Comparison of ENCODE assay signal across 8 cellular contexts in the genomic region with DNA sequence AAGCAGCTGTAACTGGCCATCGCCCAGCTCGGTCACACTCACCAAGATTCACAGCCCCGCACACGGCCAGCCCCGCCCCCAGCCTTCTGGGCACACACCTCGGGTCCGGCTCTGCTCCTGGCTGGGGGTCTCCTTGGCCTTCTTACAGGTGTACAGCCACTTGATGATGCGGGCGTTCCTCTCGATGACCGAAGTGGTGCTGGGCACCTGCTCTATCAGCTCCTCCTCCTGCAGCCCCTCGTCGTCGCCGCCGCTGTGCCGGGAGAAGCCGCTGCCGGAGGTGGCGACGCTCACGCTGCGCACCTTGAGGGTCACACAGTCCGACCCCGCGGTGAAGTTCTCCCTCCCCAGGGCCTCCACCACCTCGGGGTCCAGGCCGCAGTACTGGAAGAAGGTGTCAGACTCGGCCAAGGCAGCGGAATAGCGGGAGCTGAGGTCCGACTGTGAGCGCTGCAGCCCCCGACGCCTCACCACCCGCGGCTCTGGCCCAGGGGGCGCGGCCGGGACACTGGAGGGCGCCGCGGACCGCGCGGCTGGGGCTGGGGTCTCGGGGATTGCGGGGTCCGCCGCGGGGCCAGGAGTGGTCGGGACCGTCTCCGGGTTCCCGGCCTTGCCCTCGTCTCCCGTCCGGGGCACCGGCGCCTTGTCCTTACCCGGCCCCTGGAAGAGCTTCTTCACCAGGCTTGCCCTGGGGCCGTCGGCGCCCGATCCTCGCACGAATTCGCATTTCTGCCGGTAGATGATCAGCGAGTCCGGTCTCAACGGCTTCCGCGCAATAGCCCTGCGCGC. TPM values are rescaled to one million over a fixed set of nuclear protein-coding genes. Genes with fewer than 3 reads are reported as not detected.
DNase-seq lines count a peak whose midpoint lies in the region; ATAC-seq, FAIRE-seq and TF ChIP-seq lines count a peak whose summit lies in the region.

No MANE protein-coding gene starts in this region.

- H3K27ac ChIP-seq in PC-9 (peak overlapping the region; percentile 89), osteoblast (ENCODE audit: low read depth, low read length) (no peak overlapping the region)

- no peak overlapping the region for H3K27ac Mint-ChIP-seq in Caco-2 (ENCODE audit: unreplicated experiment)

- no peaks in the 10 kb centered on the region for H3K9me2 ChIP-seq in PC-9 (ENCODE audit: insufficient read depth)

- peaks cover 4% of the 10 kb centered on the region for H3K27me3 Mint-ChIP-seq in Caco-2 (ENCODE audit: insufficient read depth, unreplicated experiment)

- H3K27me3 ChIP-seq in Caco-2 (replicated peaks; ENCODE audit: control insufficient read depth, insufficient read depth, low read length) (no peaks in the 10 kb centered on the region), PC-9 (ENCODE audit: insufficient read depth, low read depth) (no peaks in the 10 kb centered on the region), osteoblast (ENCODE audit: insufficient read depth, low read length) (peaks cover 10% of the 10 kb centered on the region)

- CTCF ChIA-PET in Caco-2 (lab: Charles Lee) = no interaction called here
- CTCF ChIA-PET in PC-9 (lab: Charles Lee) = no interaction called here

- H3K4me1 ChIP-seq in Caco-2 = peaks cover 16% of the 10 kb centered on the region
- peaks cover 57% of the 10 kb centered on the region for H3K4me1 ChIP-seq in PC-9 (replicated peaks; ENCODE audit: insufficient read depth)
- no peaks in the 10 kb centered on the region for H3K4me1 ChIP-seq in osteoblast (ENCODE audit: insufficient read depth, low read length)

- peak overlapping the region; percentile 77; the same call in 1 of the 2 replicates for H2AFZ ChIP-seq in PC-9
- H2AFZ ChIP-seq in osteoblast (ENCODE audit: low read length) = no peak overlapping the region

- DNase-seq in Caco-2 = peak in 1 of 2 experiments; percentile 30
- DNase-seq in PC-9 = peak in 1 of 2 experiments; percentile 21
- no peak for DNase-seq in epithelial cell of proximal tubule (ENCODE audit: low read depth)
- peak; percentile 70 for DNase-seq in osteoblast (ENCODE audit: insufficient read length, low spot score, missing footprints)
- DNase-seq in RCC 7860 (ENCODE audit: low spot score) = no peak
- DNase-seq in NCI-H526 treated with DMSO at 0.1 percent for 48 hours (lab: John Stamatoyannopoulos, UW) = no peak
- no peak for DNase-seq in nucleus accumbens (lab: John Stamatoyannopoulos, UW)

- H3K4me3 ChIP-seq in Caco-2 (ENCODE audit: low read depth, low read length) (peak overlapping the region; percentile 79), PC-9 (peak overlapping the region; percentile 80), epithelial cell of proximal tubule (ENCODE audit: low read depth, low read length) (peak overlapping the region; percentile 86), osteoblast (ENCODE audit: insufficient read depth, low read length) (no peak overlapping the region)

- TF ChIP-seq CTCF in Caco-2 (IDR thresholded peaks at IDR 0.05; ENCODE audit: insufficient read depth in 1 of 2, low read depth in 1 of 2, low read length in 1 of 2, severe bottlenecking in 1 of 2, unreplicated experiment in 1 of 2) (no peak), PC-9 (conservative IDR thresholded peaks at IDR 0.05) (no peak), epithelial cell of proximal tubule (conservative IDR thresholded peaks at IDR 0.05; ENCODE audit: low read depth, low read length) (no peak), osteoblast (IDR thresholded peaks at IDR 0.05; ENCODE audit: extremely low read depth, low read depth, low read length) (no peak)

- H3K9me3 Mint-ChIP-seq in Caco-2 (ENCODE audit: unreplicated experiment) = no peaks in the 10 kb centered on the region

- peak overlapping the region; percentile 85 for H3K4me3 Mint-ChIP-seq in Caco-2 (ENCODE audit: unreplicated experiment)

- POLR2A ChIA-PET in Caco-2 (lab: Charles Lee) = interaction anchor here (1.1 kb wide), 1 partner anchor 219 kb away, joined by 3 read pairs; a partner anchor contains a TSS
- POLR2A ChIA-PET in PC-9 (lab: Charles Lee; ENCODE audit: unreplicated experiment) = no interaction called here

- ATAC-seq in GM21619 (IDR thresholded peaks at IDR 0.05; ENCODE audit: unreplicated experiment) = no peak

- 0 out of 2 replicates have a peak, but pooled peaks cover 4% of the 10 kb centered on the region for H4K20me1 ChIP-seq in PC-9 (ENCODE audit: insufficient read depth)
- no peaks in the 10 kb centered on the region for H4K20me1 ChIP-seq in osteoblast (ENCODE audit: insufficient read depth, low read length)

- peaks cover 39% of the 10 kb centered on the region for H3F3A ChIP-seq in PC-9 (ENCODE audit: insufficient read depth, low read depth)

- H3K36me3 ChIP-seq in Caco-2 (ENCODE audit: control insufficient read depth, insufficient read depth, low read length) (no peaks in the 10 kb centered on the region), PC-9 (ENCODE audit: low read depth) (peaks cover 32% of the 10 kb centered on the region), osteoblast (ENCODE audit: insufficient read depth, low read length) (no peaks in the 10 kb centered on the region)

- H3K9me3 ChIP-seq in Caco-2 = no peaks in the 10 kb centered on the region
- H3K9me3 ChIP-seq in PC-9 (ENCODE audit: insufficient read depth, low read depth) = no peaks in the 10 kb centered on the region
- H3K9me3 ChIP-seq in osteoblast (ENCODE audit: low read depth, low read length) = no peaks in the 10 kb centered on the region

- H3K4me1 Mint-ChIP-seq in Caco-2 (ENCODE audit: low read depth, unreplicated experiment) = peaks cover 12% of the 10 kb centered on the region

- intact Hi-C loops in Caco-2 (cut with micrococcal nuclease; ENCODE audit: unreplicated experiment) (no loop called here), PC-9 (cut with micrococcal nuclease; ENCODE audit: unreplicated experiment) (loop anchor here (1.0 to 2.0 kb wide), 3 partner anchors 23 to 631 kb away; a partner anchor contains a TSS)

- BruUV-seq in Caco-2 (replicated peaks; lab: Mats Ljungman, UMichigan) (no TSS peak), PC-9 (replicated peaks; lab: Mats Ljungman, UMichigan) (no TSS peak)

- H3K79me2 ChIP-seq in PC-9 (ENCODE audit: low read depth) = peaks cover 57% of the 10 kb centered on the region
- no peaks in the 10 kb centered on the region for H3K79me2 ChIP-seq in osteoblast (ENCODE audit: insufficient read depth, low read length)

- no peak for FAIRE-seq in RCC 7860 (lab: Jason Lieb, UNC)

- no peaks in the 10 kb centered on the region for H3K36me3 Mint-ChIP-seq in Caco-2 (ENCODE audit: insufficient read depth, unreplicated experiment)

- H3K4me2 ChIP-seq in PC-9 (peak overlapping the region; percentile 90), osteoblast (ENCODE audit: insufficient read depth, low read length) (no peak overlapping the region)

RNA-seq across cellular contexts. Expression of a gene that starts 0.8 kb away (rescaled TPM):
- total RNA-seq in Caco-2 (2022) (3.2 and 3.9 TPM in 2 replicates), PC-9 (2021) (20.8 and 21.1 TPM in 2 replicates), epithelial cell of proximal tubule (6.1 and 13.5 TPM in 2 replicates), osteoblast (not detected in 2 replicates)
